8 cellular contexts compared by ENCODE assay signal in the genomic region with DNA sequence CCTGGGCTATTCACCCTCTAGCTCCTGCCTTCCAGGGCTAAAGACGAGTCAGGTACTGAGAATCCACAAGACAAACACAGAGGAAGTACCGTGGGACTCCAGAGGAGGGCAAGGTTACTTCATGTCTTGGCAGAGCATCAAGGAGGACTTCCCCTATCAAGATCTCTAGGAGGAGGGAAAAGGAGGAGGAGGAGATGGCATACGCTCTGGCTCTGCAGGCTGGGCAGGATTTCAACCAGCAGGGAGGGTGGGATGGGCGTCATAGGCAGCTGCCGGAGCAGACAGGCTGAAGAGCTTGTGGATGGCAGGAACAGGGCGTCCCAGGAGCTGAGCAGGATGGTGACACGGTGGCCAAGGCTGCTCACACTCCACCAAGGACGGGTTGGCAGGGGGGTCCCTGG. TPM values are rescaled to one million over a fixed set of nuclear protein-coding genes. Genes with fewer than 3 reads are reported as not detected.
DNase-seq lines count a peak whose midpoint lies in the region; ATAC-seq and TF ChIP-seq lines count a peak whose summit lies in the region.

No MANE protein-coding gene starts in this region.

- peaks cover 2% of the 10 kb centered on the region for H3K4me1 ChIP-seq in mucosa of descending colon (ENCODE audit: low read depth)

- H3K9me3 ChIP-seq in mucosa of descending colon = no peaks in the 10 kb centered on the region

- H3K36me3 ChIP-seq in mucosa of descending colon (ENCODE audit: low read depth) = peaks cover 14% of the 10 kb centered on the region

- TF ChIP-seq CTCF in GM13977 (IDR thresholded peaks at IDR 0.05; ENCODE audit: extremely low read depth, insufficient read depth, missing control alignments) (no peak), dorsolateral prefrontal cortex (IDR thresholded peaks at IDR 0.05 in 54 of 56, conservative IDR thresholded peaks at IDR 0.05 in 2 of 56; ENCODE audit: low read depth in 1 of 56, partially characterized antibody in 56 of 56) (peak in 4 of 56 donors; percentile 9 to 24 (median 14)), mucosa of descending colon (IDR thresholded peaks at IDR 0.05) (no peak)

- H3K27me3 ChIP-seq in dorsolateral prefrontal cortex = no peaks in the 10 kb centered on the region

- ATAC-seq in mucosa of descending colon (peak; percentile 90), GM21360 (IDR thresholded peaks at IDR 0.05; ENCODE audit: unreplicated experiment) (no peak), GM21447 (IDR thresholded peaks at IDR 0.05; ENCODE audit: unreplicated experiment) (no peak), left lobe of liver (no peak)

- in situ Hi-C loops in GM13977 (cut with MboI; ENCODE audit: low pct_unique_long_range_greater_than_20kb, low sequenced_read_pairs, unreplicated experiment) = no loop called here

- peak overlapping the region in 47 of 59 donors; percentile 2 to 83 (median 54) for H3K27ac ChIP-seq in dorsolateral prefrontal cortex

- H3K4me3 ChIP-seq in dorsolateral prefrontal cortex = peak overlapping the region in 2 of 59 donors; percentile 10
- H3K4me3 ChIP-seq in mucosa of descending colon = no peak overlapping the region

- intact Hi-C loops in dorsolateral prefrontal cortex (cut with DNase I) = no loop called here
- intact Hi-C loops in mucosa of descending colon (cut with DNase I, micrococcal nuclease) = no loop called here

- DNase-seq in GM13977 (ENCODE audit: low spot score) (peak; percentile 15), NOMO-1 treated with dmso at 0.1 percent for 144 hours (lab: John Stamatoyannopoulos, UW; ENCODE audit: unreplicated experiment) (peak; percentile 53), dorsolateral prefrontal cortex (peak in 9 of 10 donors; percentile 43 to 86 (median 71)), mucosa of descending colon (peak; percentile 62 to 68 (median 62)), left lobe of liver (ENCODE audit: low spot score) (no peak)
- DNase-seq in stimulated activated CD4-positive, alpha-beta T cell treated with anti-CD3 and anti-CD28 coated beads, Interleukin-4, amount 100 ng/mL, for 4 hours = no peak

RNA-seq across cellular contexts. Expression of gene MDH2, which starts 21.3 kb away (rescaled TPM):
- 100 to 1,000 TPM in 118 of 120 experiments, 10 to 100 TPM in 2; 88.3 to 247 (median 161) TPM for total RNA-seq in dorsolateral prefrontal cortex
- total RNA-seq in mucosa of descending colon = 100 to 1,000 TPM; 170 to 280 (median 246) TPM
- total RNA-seq in left lobe of liver = 184 TPM

RNA-seq across cellular contexts. Expression of gene STYXL1, which starts 21.4 kb away (rescaled TPM):
- total RNA-seq in dorsolateral prefrontal cortex (10 to 100 TPM; 16.2 to 49.4 (median 30.6) TPM), mucosa of descending colon (10 to 100 TPM; 31.1 to 36.0 (median 33.7) TPM), left lobe of liver (17.6 TPM)

Comparison
In these comparisons a context has a peak if more than half of its experiments do, and no peak if none do; other contexts are left out.
1. DNase-seq: peak in GM13977 (single experiment), NOMO-1 treated with dmso at 0.1 percent for 144 hours (single experiment), dorsolateral prefrontal cortex (9 of 10) and mucosa of descending colon (3 of 3); none in stimulated activated CD4-positive, alpha-beta T cell treated with anti-CD3 and anti-CD28 coated beads, Interleukin-4, amount 100 ng/mL, for 4 hours (0 of 2) and left lobe of liver (single experiment).